Comparison of ENCODE assay signal across 9 cellular contexts in genomic region chr16:22353188-22353919, GRCh38. TPM values are rescaled to one million over a fixed set of nuclear protein-coding genes. Genes with fewer than 3 reads are reported as not detected.
DNase-seq lines count a peak whose midpoint lies in the region; ATAC-seq and TF ChIP-seq lines count a peak whose summit lies in the region.
"Had no signal": no experiment of that assay in that cellular context is flagged by ENCODE, and none has a peak within 500 bp of the region (broad histone marks: within the 10 kb centered on the region; RNA-seq: fewer than 3 reads in every experiment).

No MANE protein-coding gene starts in this region.

- POLR2A ChIA-PET in activated CD4-positive, alpha-beta T cell treated with anti-CD3 and anti-CD28 coated beads for 36 hours (lab: Charles Lee) = interaction anchor here (0.6 to 2.5 kb wide), 4 partner anchors 17 to 792 kb away, joined by 3 to 14 read pairs (median 6); no protein-coding TSS in a partner anchor

- peak overlapping the region; percentile 90 for H3K27ac Mint-ChIP-seq in activated CD4-positive, alpha-beta T cell treated with anti-CD3 and anti-CD28 coated beads for 36 hours
- peak overlapping the region; percentile 86 for H3K27ac Mint-ChIP-seq in stimulated activated effector memory CD8-positive, alpha-beta T cell treated with anti-CD3 and anti-CD28 coated beads, Interleukin-12 subunit alpha, Interleukin-12 subunit beta, amount 100 ng/mL, for 72 hours

- H3K27me3 Mint-ChIP-seq in activated CD4-positive, alpha-beta T cell treated with anti-CD3 and anti-CD28 coated beads for 36 hours = no peaks in the 10 kb centered on the region

- no peak for TF ChIP-seq CTCF in fibroblast of mammary gland (conservative IDR thresholded peaks at IDR 0.05; ENCODE audit: control insufficient read depth, insufficient read depth, low read depth, low read length)

- H3K36me3 Mint-ChIP-seq in activated CD4-positive, alpha-beta T cell treated with anti-CD3 and anti-CD28 coated beads for 36 hours (ENCODE audit: low read depth) = peaks cover 49% of the 10 kb centered on the region
- H3K36me3 Mint-ChIP-seq in stimulated activated effector memory CD8-positive, alpha-beta T cell treated with anti-CD3 and anti-CD28 coated beads, Interleukin-12 subunit alpha, Interleukin-12 subunit beta, amount 100 ng/mL, for 72 hours = peaks cover 30% of the 10 kb centered on the region

- H3K4me3 Mint-ChIP-seq in activated CD4-positive, alpha-beta T cell treated with anti-CD3 and anti-CD28 coated beads for 36 hours = no peak overlapping the region
- H3K4me3 Mint-ChIP-seq in stimulated activated effector memory CD8-positive, alpha-beta T cell treated with anti-CD3 and anti-CD28 coated beads, Interleukin-12 subunit alpha, Interleukin-12 subunit beta, amount 100 ng/mL, for 72 hours = peak overlapping the region; percentile 11

- no peak for DNase-seq in activated CD4-positive, alpha-beta T cell treated with anti-CD3 and anti-CD28 coated beads for 36 hours
- DNase-seq in activated CD4-positive, alpha-beta T cell treated with anti-CD3 and anti-CD28 coated beads, Interleukin-2, amount 50 U/mL, for 48 hours = no peak
- DNase-seq in SIG-M5 treated with dmso at 0.1 percent for 504 hours (lab: John Stamatoyannopoulos, UW; ENCODE audit: unreplicated experiment) = peak; percentile 93
- peak; percentile 83 for DNase-seq in fibroblast of mammary gland (ENCODE audit: low read depth)
- DNase-seq in stimulated activated effector memory CD8-positive, alpha-beta T cell treated with anti-CD3 and anti-CD28 coated beads, Interleukin-12 subunit alpha, Interleukin-12 subunit beta, amount 100 ng/mL, for 72 hours (ENCODE audit: low spot score in 2 of 2) = no peak
- no peak for DNase-seq in NCI-H748 treated with DMSO at 0.1 percent for 48 hours (lab: John Stamatoyannopoulos, UW)

- peaks cover 62% of the 10 kb centered on the region for H3K4me1 Mint-ChIP-seq in activated CD4-positive, alpha-beta T cell treated with anti-CD3 and anti-CD28 coated beads for 36 hours
- peaks cover 47% of the 10 kb centered on the region for H3K4me1 Mint-ChIP-seq in stimulated activated effector memory CD8-positive, alpha-beta T cell treated with anti-CD3 and anti-CD28 coated beads, Interleukin-12 subunit alpha, Interleukin-12 subunit beta, amount 100 ng/mL, for 72 hours

- peaks cover 2% of the 10 kb centered on the region for H3K9me3 Mint-ChIP-seq in activated CD4-positive, alpha-beta T cell treated with anti-CD3 and anti-CD28 coated beads for 36 hours (ENCODE audit: low read depth)
- H3K9me3 Mint-ChIP-seq in stimulated activated effector memory CD8-positive, alpha-beta T cell treated with anti-CD3 and anti-CD28 coated beads, Interleukin-12 subunit alpha, Interleukin-12 subunit beta, amount 100 ng/mL, for 72 hours = no peaks in the 10 kb centered on the region

- H3K4me3 ChIP-seq in fibroblast of mammary gland (ENCODE audit: control insufficient read depth, low read depth, low read length) = no peak overlapping the region
- H3K4me3 ChIP-seq: skin epidermis had no signal

- intact Hi-C loops in activated CD4-positive, alpha-beta T cell treated with anti-CD3 and anti-CD28 coated beads for 36 hours (cut with DNase I, micrococcal nuclease) = loop anchor here (1.0 to 2.0 kb wide), 3 partner anchors 16 to 21 kb away; partner anchors contain the start of gene CDR2 (in 2 of the 2)

- CTCF ChIA-PET in activated CD4-positive, alpha-beta T cell treated with anti-CD3 and anti-CD28 coated beads for 36 hours (lab: Charles Lee) = interaction anchor here (0.7 to 2.0 kb wide), 7 partner anchors 13 to 728 kb away, joined by 3 to 9 read pairs (median 4); no protein-coding TSS in a partner anchor

- peak; percentile 76 for ATAC-seq in activated CD4-positive, alpha-beta T cell treated with anti-CD3 and anti-CD28 coated beads for 36 hours
- ATAC-seq in stimulated activated effector memory CD8-positive, alpha-beta T cell treated with anti-CD3 and anti-CD28 coated beads, Interleukin-12 subunit alpha, Interleukin-12 subunit beta, amount 100 ng/mL, for 72 hours = peak; percentile 82
- ATAC-seq in GM21825 (IDR thresholded peaks at IDR 0.05; ENCODE audit: unreplicated experiment) (no peak), HG02870 (IDR thresholded peaks at IDR 0.05; ENCODE audit: unreplicated experiment) (no peak)

RNA-seq across cellular contexts. Expression of gene CDR2, which starts 21.1 kb away (rescaled TPM):
- 10 to 100 TPM; 29.5 to 33.7 TPM for total RNA-seq in activated CD4-positive, alpha-beta T cell treated with anti-CD3 and anti-CD28 coated beads for 36 hours

RNA-seq across cellular contexts. Expression of gene POLR3E, which starts 56.1 kb away (rescaled TPM):
- total RNA-seq in activated CD4-positive, alpha-beta T cell treated with anti-CD3 and anti-CD28 coated beads for 36 hours = 10 to 100 TPM; 70.9 to 87.4 TPM

Comparison
In these comparisons a context has a peak if more than half of its experiments do, and no peak if none do; other contexts are left out.
1. ATAC-seq: peak in activated CD4-positive, alpha-beta T cell treated with anti-CD3 and anti-CD28 coated beads for 36 hours (single experiment) and stimulated activated effector memory CD8-positive, alpha-beta T cell treated with anti-CD3 and anti-CD28 coated beads, Interleukin-12 subunit alpha, Interleukin-12 subunit beta, amount 100 ng/mL, for 72 hours (single experiment); none in GM21825 (single experiment) and HG02870 (single experiment).
2. DNase-seq: peak in SIG-M5 treated with dmso at 0.1 percent for 504 hours (single experiment) and fibroblast of mammary gland (single experiment); none in activated CD4-positive, alpha-beta T cell treated with anti-CD3 and anti-CD28 coated beads for 36 hours (single experiment), activated CD4-positive, alpha-beta T cell treated with anti-CD3 and anti-CD28 coated beads, Interleukin-2, amount 50 U/mL, for 48 hours (0 of 2), stimulated activated effector memory CD8-positive, alpha-beta T cell treated with anti-CD3 and anti-CD28 coated beads, Interleukin-12 subunit alpha, Interleukin-12 subunit beta, amount 100 ng/mL, for 72 hours (0 of 2) and NCI-H748 treated with DMSO at 0.1 percent for 48 hours (single experiment).